Comparison of ENCODE assay signal across 8 cellular contexts in the genomic region with DNA sequence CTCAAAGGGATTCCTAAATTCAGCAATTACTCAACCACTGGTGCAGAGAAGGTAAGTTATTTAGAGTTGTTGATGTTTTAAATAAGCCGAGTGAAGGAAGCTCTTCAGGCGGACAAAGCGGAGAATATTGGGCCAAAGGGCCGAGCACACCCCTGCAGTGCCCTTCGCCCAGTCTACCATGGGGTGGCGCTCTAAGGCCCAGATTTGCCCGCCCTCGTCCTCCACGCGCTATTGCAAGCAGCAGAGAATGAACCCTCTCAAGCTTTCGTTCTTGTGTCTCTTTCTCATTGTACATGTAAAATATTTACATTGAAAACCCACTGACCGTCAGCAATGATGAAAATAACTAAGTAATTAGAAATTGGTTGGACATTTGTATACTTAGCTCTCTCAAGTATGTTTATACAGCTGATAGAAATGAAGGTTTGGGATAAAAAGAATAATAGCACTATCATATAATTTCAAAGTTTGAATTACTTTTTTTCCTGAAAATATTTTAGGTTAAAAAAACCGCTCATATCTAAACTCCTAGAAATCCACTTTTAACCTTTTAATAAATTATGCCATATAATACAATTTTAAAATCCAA.
DNase-seq lines count a peak whose midpoint lies in the region; ATAC-seq and TF ChIP-seq lines count a peak whose summit lies in the region.

No MANE protein-coding gene starts in this region.

- no peaks in the 10 kb centered on the region for H3K27me3 ChIP-seq in lower lobe of right lung (ENCODE audit: low read depth)

- H3K4me3 ChIP-seq in coronary artery: peak overlapping the region; percentile 31
- no peak overlapping the region for H3K4me3 ChIP-seq in lower lobe of right lung

- DNase-seq in NCI-H146 (lab: John Stamatoyannopoulos, UW) (peak; percentile 8), NCI-H146 treated with DMSO at 0.1 percent for 48 hours (lab: John Stamatoyannopoulos, UW; ENCODE audit: unreplicated experiment) (no peak), HCEC 1CT (peak; percentile 37), NCI-H748 treated with DMSO at 0.1 percent for 48 hours (lab: John Stamatoyannopoulos, UW) (peak; percentile 53), coronary artery (ENCODE audit: low spot score) (peak; percentile 84), lower lobe of right lung (peak; percentile 48), NCI-H510A (lab: John Stamatoyannopoulos, UW) (no peak), activated gamma-delta T cell (lab: John Stamatoyannopoulos, UW) (no peak)

- intact Hi-C loops in lower lobe of right lung (cut with DNase I): no loop called here

- H3K27ac ChIP-seq in coronary artery (peak overlapping the region in 1 of 2 donors; percentile 9), lower lobe of right lung (no peak overlapping the region)

- H3K36me3 ChIP-seq in lower lobe of right lung: no peaks in the 10 kb centered on the region

- peak; percentile 83 for TF ChIP-seq CTCF in coronary artery (IDR thresholded peaks at IDR 0.05)
- TF ChIP-seq CTCF in lower lobe of right lung (IDR thresholded peaks at IDR 0.05): peak; percentile 59

- ATAC-seq in lower lobe of right lung: peak; percentile 80 to 87

- no peaks in the 10 kb centered on the region for H3K9me3 ChIP-seq in lower lobe of right lung

- no peaks in the 10 kb centered on the region for H3K4me1 ChIP-seq in lower lobe of right lung

Comparison
In these comparisons a context has a peak if more than half of its experiments do, and no peak if none do; other contexts are left out.
1. DNase-seq: peak in NCI-H146 (single experiment), HCEC 1CT (single experiment), NCI-H748 treated with DMSO at 0.1 percent for 48 hours (single experiment), coronary artery (single experiment) and lower lobe of right lung (single experiment); none in NCI-H146 treated with DMSO at 0.1 percent for 48 hours (single experiment), NCI-H510A (single experiment) and activated gamma-delta T cell (single experiment).